Comparison of ENCODE assay signal across 9 cellular contexts in the genomic region with DNA sequence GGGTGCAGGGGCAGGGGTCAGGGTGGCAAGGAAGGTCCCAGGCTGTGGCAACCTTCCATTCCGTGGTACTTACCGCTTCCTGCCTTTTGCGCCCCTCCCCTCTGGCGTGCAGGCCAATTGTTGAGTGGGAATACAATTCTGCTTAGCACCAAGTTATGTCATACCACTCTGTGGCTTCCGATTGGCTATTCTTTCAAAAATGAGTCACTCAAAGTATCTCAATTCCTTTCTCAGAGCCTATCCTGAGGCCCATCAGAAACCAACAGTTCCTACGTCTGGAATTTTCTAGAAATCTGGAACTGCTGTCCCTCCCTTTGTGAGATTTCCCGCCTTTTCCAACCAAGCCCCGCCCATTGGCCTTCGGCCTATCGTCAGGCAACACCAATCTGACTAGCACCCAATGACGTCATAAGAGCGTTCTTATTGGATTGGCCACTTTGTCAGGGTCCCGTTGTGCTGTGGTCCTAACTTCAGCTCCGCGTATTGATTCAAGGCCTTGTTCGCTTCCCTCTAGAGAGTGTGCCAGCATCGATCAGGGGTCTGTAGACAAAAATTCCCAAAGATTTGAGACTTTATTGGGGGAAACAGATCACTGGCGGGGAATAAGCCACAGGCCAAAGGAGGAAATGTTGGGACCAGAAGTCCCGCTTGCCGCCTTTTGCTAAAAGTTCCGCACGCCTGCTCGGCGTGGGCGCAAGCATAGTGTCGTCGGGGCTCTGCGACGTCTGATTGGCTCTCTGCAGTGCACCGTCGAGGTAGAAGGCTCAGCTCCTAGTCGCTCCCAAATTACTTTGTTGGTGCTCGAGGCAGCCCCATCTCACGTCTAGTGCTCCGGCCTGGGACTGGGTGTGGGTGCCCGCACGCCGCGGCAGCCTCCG. TPM values are rescaled to one million over a fixed set of nuclear protein-coding genes. Genes with fewer than 3 reads are reported as not detected.
A peak's percentile ranks its signal among the peaks of the same experiment; 100 is the strongest.
DNase-seq lines count a peak whose midpoint lies in the region; ATAC-seq and TF ChIP-seq lines count a peak whose summit lies in the region.
"Had no signal": no experiment of that assay in that cellular context is flagged by ENCODE, and none has a peak within 500 bp of the region (broad histone marks: within the 10 kb centered on the region; RNA-seq: fewer than 3 reads in every experiment).

No MANE protein-coding gene starts in this region.

- peak overlapping the region; percentile 49 to 90 (median 76) for H3K4me3 Mint-ChIP-seq in CD4-positive, CD25-positive, alpha-beta regulatory T cell

- H3K4me1 Mint-ChIP-seq in CD4-positive, CD25-positive, alpha-beta regulatory T cell = peaks cover 5 to 12% (median 8%) of the 10 kb centered on the region in 4 donors

- no peaks in the 10 kb centered on the region for H3K27me3 ChIP-seq in CD4-positive, CD25-positive, alpha-beta regulatory T cell (ENCODE audit: control insufficient read depth, insufficient read depth, low read length)
- H3K27me3 ChIP-seq in testis = no peaks in the 10 kb centered on the region

- H3K4me3 ChIP-seq in CD4-positive, CD25-positive, alpha-beta regulatory T cell (ENCODE audit: low read depth, low read length) = peak overlapping the region; percentile 81
- H3K4me3 ChIP-seq in fibroblast of the aortic adventitia (ENCODE audit: low read depth, low read length) (no peak overlapping the region), testis (peak overlapping the region; percentile 49 to 53)

- no peaks in the 10 kb centered on the region for H3K9me3 ChIP-seq in CD4-positive, CD25-positive, alpha-beta regulatory T cell (ENCODE audit: control insufficient read depth in 2 of 2, low read length in 2 of 2)
- no peaks in the 10 kb centered on the region for H3K9me3 ChIP-seq in testis

- no peak for TF ChIP-seq CTCF in fibroblast of the aortic adventitia (IDR thresholded peaks at IDR 0.05; ENCODE audit: insufficient read depth, low read length)
- no peak for TF ChIP-seq CTCF in testis (IDR thresholded peaks at IDR 0.05)

- 43 to 57% methylated on average over 28 to 40 of the region's 40 CpGs for WGBS in testis, 2 donors

- H3K4me1 ChIP-seq in CD4-positive, CD25-positive, alpha-beta regulatory T cell (ENCODE audit: control insufficient read depth, insufficient read depth, low read length, poor library complexity, severe bottlenecking) = peaks cover 9% of the 10 kb centered on the region
- peaks cover 4% of the 10 kb centered on the region for H3K4me1 ChIP-seq in testis

- H3K27ac ChIP-seq in CD4-positive, CD25-positive, alpha-beta regulatory T cell (ENCODE audit: insufficient read depth, low read length, poor library complexity, severe bottlenecking) = peak overlapping the region; percentile 58
- peak overlapping the region; percentile 39 to 60 for H3K27ac ChIP-seq in testis

- no peaks in the 10 kb centered on the region for H3K9me3 Mint-ChIP-seq in CD4-positive, CD25-positive, alpha-beta regulatory T cell

- peak; percentile 70 to 91 (median 85) for DNase-seq in CD4-positive, CD25-positive, alpha-beta regulatory T cell
- peak; percentile 80 for DNase-seq in RPMI8226
- DNase-seq in activated T-helper 1 cell treated with anti-CD3 and anti-CD28 coated beads, Interleukin-2, amount 50 U/mL, for 16 hours (ENCODE audit: low read depth in 1 of 2, low spot score in 1 of 2) = peak; percentile 38 to 51
- DNase-seq in fibroblast of the aortic adventitia (ENCODE audit: low read depth) = peak; percentile 92
- DNase-seq in occipital lobe (lab: John Stamatoyannopoulos, UW) = peak; percentile 33
- peak; percentile 92 for DNase-seq in testis

- peaks cover 5% of the 10 kb centered on the region for H3K27me3 Mint-ChIP-seq in CD4-positive, CD25-positive, alpha-beta regulatory T cell

- no peaks in the 10 kb centered on the region for H3K36me3 ChIP-seq in CD4-positive, CD25-positive, alpha-beta regulatory T cell (ENCODE audit: control insufficient read depth, insufficient read depth, low read length)
- no peaks in the 10 kb centered on the region for H3K36me3 ChIP-seq in testis (ENCODE audit: low read depth, missing control alignments)

- intact Hi-C loops in testis (cut with DNase I; ENCODE audit: low total_unique reads) = no loop called here

- ATAC-seq in CD4-positive, CD25-positive, alpha-beta regulatory T cell (ENCODE audit: low read depth in 2 of 2) = peak; percentile 85 to 89
- peak; percentile 86 for ATAC-seq in GM19397 (IDR thresholded peaks at IDR 0.05; ENCODE audit: unreplicated experiment)
- peak; percentile 65 for ATAC-seq in HG03571 (IDR thresholded peaks at IDR 0.05; ENCODE audit: unreplicated experiment)

- peak overlapping the region; percentile 90 to 98 (median 93) for H3K27ac Mint-ChIP-seq in CD4-positive, CD25-positive, alpha-beta regulatory T cell

- H3K36me3 Mint-ChIP-seq in CD4-positive, CD25-positive, alpha-beta regulatory T cell = no peaks in the 10 kb centered on the region

- no peak for TF ChIP-seq POLR2A in testis (IDR thresholded peaks at IDR 0.05)

RNA-seq across cellular contexts. Expression of a gene that starts 11.7 kb away (rescaled TPM):
- 2.3 TPM for total RNA-seq in CD4-positive, CD25-positive, alpha-beta regulatory T cell
- polyA plus RNA-seq in CD4-positive, CD25-positive, alpha-beta regulatory T cell = under 1 TPM in 2 of 4 donors, not detected in 2; 0.21 to 0.30 TPM
- total RNA-seq in fibroblast of the aortic adventitia (ENCODE audit: low replicate concordance) (0.09 TPM in 1 of 2 replicates, not detected in the other), occipital lobe (not detected), testis (1 to 10 TPM; 1.6 to 4.3 TPM)
- polyA plus RNA-seq in testis (ENCODE audit: insufficient read depth, low read depth, low replicate concordance) = 0.87 TPM

RNA-seq across cellular contexts. Expression of a gene that starts 15.1 kb away (rescaled TPM):
- total RNA-seq in CD4-positive, CD25-positive, alpha-beta regulatory T cell = 10.4 TPM
- polyA plus RNA-seq in CD4-positive, CD25-positive, alpha-beta regulatory T cell = 1 to 10 TPM; 4.1 to 6.3 (median 5.2) TPM
- total RNA-seq in fibroblast of the aortic adventitia (ENCODE audit: low replicate concordance) = 2.3 and 14.5 TPM in 2 replicates
- total RNA-seq in occipital lobe = 9.8 TPM
- 1 to 10 TPM; 6.3 to 6.8 TPM for total RNA-seq in testis
- 20.0 TPM for polyA plus RNA-seq in testis (ENCODE audit: insufficient read depth, low read depth, low replicate concordance)

RNA-seq across cellular contexts. Expression of a gene that starts 23.9 kb away (rescaled TPM):
- total RNA-seq in CD4-positive, CD25-positive, alpha-beta regulatory T cell = 37.7 TPM
- polyA plus RNA-seq in CD4-positive, CD25-positive, alpha-beta regulatory T cell = 10 to 100 TPM; 71.2 to 96.6 (median 85.8) TPM
- 20.9 and 48.8 TPM in 2 replicates for total RNA-seq in fibroblast of the aortic adventitia (ENCODE audit: low replicate concordance)
- total RNA-seq in occipital lobe = 4.8 TPM
- 10 to 100 TPM; 48.9 to 51.0 TPM for total RNA-seq in testis
- polyA plus RNA-seq in testis (ENCODE audit: insufficient read depth, low read depth, low replicate concordance) = 30.4 TPM

RNA-seq across cellular contexts. Expression of a gene that starts 34.7 kb away (rescaled TPM):
- total RNA-seq in CD4-positive, CD25-positive, alpha-beta regulatory T cell = not detected
- polyA plus RNA-seq in CD4-positive, CD25-positive, alpha-beta regulatory T cell = under 1 TPM in 2 of 4 donors, not detected in 2; 0.10 to 0.67 TPM
- not detected in 2 replicates for total RNA-seq in fibroblast of the aortic adventitia (ENCODE audit: low replicate concordance)
- total RNA-seq in occipital lobe = not detected
- total RNA-seq in testis = under 1 TPM; 0.12 to 0.47 TPM
- 0.20 TPM for polyA plus RNA-seq in testis (ENCODE audit: insufficient read depth, low read depth, low replicate concordance)
- total RNA-seq: T-helper 2 cell treated with Interferon-gamma antibody and Interleukin-4, amounts not matched to agents 100 ng/mL and 5 ng/mL, for 36 hours had no signal

RNA-seq across cellular contexts. Expression of a gene that starts 41.8 kb away (rescaled TPM):
- total RNA-seq in CD4-positive, CD25-positive, alpha-beta regulatory T cell = 13.0 TPM
- 1 to 10 TPM; 4.8 to 8.4 (median 7.5) TPM for polyA plus RNA-seq in CD4-positive, CD25-positive, alpha-beta regulatory T cell
- 10.9 and 16.3 TPM in 2 replicates for total RNA-seq in fibroblast of the aortic adventitia (ENCODE audit: low replicate concordance)
- 7.2 TPM for total RNA-seq in occipital lobe
- total RNA-seq in testis = 10 to 100 TPM; 31.2 to 43.1 TPM
- polyA plus RNA-seq in testis (ENCODE audit: insufficient read depth, low read depth, low replicate concordance) = 47.6 TPM

Comparison
In these comparisons a context has a peak if more than half of its experiments do, and no peak if none do; other contexts are left out.
1. DNase-seq: peak in every context shown above with its lines; median percentile 92 in fibroblast of the aortic adventitia; 92 in testis; 85 in CD4-positive, CD25-positive, alpha-beta regulatory T cell; 80 in RPMI8226; 44 in activated T-helper 1 cell treated with anti-CD3 and anti-CD28 coated beads, Interleukin-2, amount 50 U/mL, for 16 hours; 33 in occipital lobe.